Comparison of ENCODE assay signal across 12 cellular contexts in the genomic region with DNA sequence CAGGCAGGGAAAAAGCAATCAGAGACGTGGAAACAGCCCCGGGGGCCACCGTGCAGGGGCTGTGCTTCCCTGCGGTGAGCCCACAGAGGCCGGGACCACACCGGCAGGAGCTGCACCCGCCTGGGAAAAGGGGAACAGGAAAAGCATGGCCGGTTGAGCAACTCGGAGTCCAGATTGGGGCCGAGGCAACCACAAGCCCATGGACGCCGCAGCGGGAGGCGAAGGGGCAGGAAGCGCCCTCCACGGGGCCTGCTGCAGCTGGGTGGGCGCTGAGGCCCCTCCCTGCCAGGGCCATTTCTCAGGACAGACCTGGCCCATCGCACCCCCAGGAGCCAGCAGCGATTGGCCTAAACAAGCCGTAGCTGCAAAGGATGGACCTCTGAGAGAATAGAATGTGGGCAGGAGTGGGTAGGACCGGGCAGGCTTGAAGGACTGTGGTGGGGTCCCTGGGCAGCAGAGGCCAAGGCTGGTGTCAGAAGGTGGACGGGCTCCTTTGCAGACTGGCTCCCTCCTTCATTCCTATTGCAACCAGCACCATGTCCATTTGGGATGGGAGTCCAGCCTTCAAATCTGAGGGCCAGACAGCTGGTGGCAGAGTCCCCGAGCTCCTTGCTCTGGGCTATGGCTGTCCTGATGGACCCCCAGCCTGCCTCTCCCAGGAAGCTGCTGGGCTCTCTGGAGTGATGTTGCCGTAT. TPM values are rescaled to one million over a fixed set of nuclear protein-coding genes. Genes with fewer than 3 reads are reported as not detected.
DNase-seq lines count a peak whose midpoint lies in the region; ATAC-seq and TF ChIP-seq lines count a peak whose summit lies in the region.
"Had no signal": no experiment of that assay in that cellular context is flagged by ENCODE, and none has a peak within 500 bp of the region (broad histone marks: within the 10 kb centered on the region; RNA-seq: fewer than 3 reads in every experiment).

No MANE protein-coding gene starts in this region.

- no peak overlapping the region; the same call in 1 of the 2 replicates for H2BK15ac ChIP-seq in H9 (ENCODE audit: low read depth, low read length)

- CTCF ChIA-PET in activated CD4-positive, alpha-beta memory T cell treated with anti-CD3 and anti-CD28 coated beads, Interleukin-2, amount 10 ng/mL, durations not matched to agents 7 days and 5 days (lab: Charles Lee), result interaction anchor here (2.2 kb wide), 1 partner anchor 9 kb away, joined by 9 read pairs; no protein-coding TSS in a partner anchor

- no peak overlapping the region for H3K9ac ChIP-seq in H9 (ENCODE audit: extremely low read depth, insufficient read length, low read length)

- H3K27ac ChIP-seq in H9 (ENCODE audit: insufficient read length, low read depth, low read length) (no peak overlapping the region), left ventricle myocardium inferior (replicated peaks) (no peak overlapping the region), SJCRH30 (no peak overlapping the region), GM23338 (ENCODE audit: low read depth) (no peak overlapping the region)

- H3K4me1 Mint-ChIP-seq in H9 (peaks cover 0 to 7% of the 10 kb centered on the region in 2 experiments; a peak in 2 of 4 replicates), GM23338 (no peaks in the 10 kb centered on the region; the same call in 2 of the 3 replicates)
- H3K4me1 Mint-ChIP-seq in activated CD4-positive, alpha-beta memory T cell treated with anti-CD3 and anti-CD28 coated beads, Interleukin-2, amount 10 ng/mL, durations not matched to agents 7 days and 5 days, result no peaks in the 10 kb centered on the region

- H2BK12ac ChIP-seq in H9 (ENCODE audit: insufficient read length, low read depth, low read length), result no peak overlapping the region

- no peak overlapping the region for H2AFZ ChIP-seq in H9 (ENCODE audit: low read length)
- no peak overlapping the region for H2AFZ ChIP-seq in GM23338

- H4K8ac ChIP-seq in H9 (replicated peaks; ENCODE audit: insufficient read length, low read depth, low read length), result no peak overlapping the region

- no peak overlapping the region for H3K4me2 ChIP-seq in H9 (ENCODE audit: insufficient read depth, insufficient read length, low read length)
- no peak overlapping the region for H3K4me2 ChIP-seq in GM23338

- no peaks in the 10 kb centered on the region for H3K23me2 ChIP-seq in H9 (ENCODE audit: insufficient read length, low read depth, low read length, poor library complexity, severe bottlenecking)

- H3K27ac Mint-ChIP-seq in H9 (no peak overlapping the region), GM23338 (no peak overlapping the region)
- H3K27ac Mint-ChIP-seq in activated CD4-positive, alpha-beta memory T cell treated with anti-CD3 and anti-CD28 coated beads, Interleukin-2, amount 10 ng/mL, durations not matched to agents 7 days and 5 days, result no peak overlapping the region
- H3K27ac Mint-ChIP-seq: activated CD8-positive, alpha-beta T cell treated with anti-CD3 and anti-CD28 coated beads for 36 hours; T-helper 1 cell treated with Interleukin-12 subunit alpha and Interleukin-12 subunit beta and Interleukin-4 antibody, amounts not matched to agents 30 μg/mL and 1 μg/mL, for 36 hours had no signal

- no peaks in the 10 kb centered on the region for H3K36me3 ChIP-seq in left ventricle myocardium inferior
- no peaks in the 10 kb centered on the region for H3K36me3 ChIP-seq in SJCRH30
- H3K36me3 ChIP-seq in GM23338 (ENCODE audit: insufficient read depth), result no peaks in the 10 kb centered on the region

- H2BK120ac ChIP-seq in H9 (ENCODE audit: low read depth, low read length, poor library complexity, severe bottlenecking), result no peak overlapping the region

- TF ChIP-seq CTCF in H9 (conservative IDR thresholded peaks at IDR 0.05) (no peak), left ventricle myocardium inferior (IDR thresholded peaks at IDR 0.05; ENCODE audit: borderline replicate concordance) (no peak), GM23338 (conservative IDR thresholded peaks at IDR 0.05; ENCODE audit: low read depth in 2 of 2) (no peak)

- H2AK5ac ChIP-seq in H9 (ENCODE audit: insufficient read length, low read length), result no peak overlapping the region

- H3K9me2 ChIP-seq in GM23338 (ENCODE audit: insufficient read depth), result no peaks in the 10 kb centered on the region

- H3K4me3 ChIP-seq in left ventricle myocardium inferior, result no peak overlapping the region
- H3K4me3 ChIP-seq in SJCRH30, result no peak overlapping the region
- H3K4me3 ChIP-seq in GM23338, result no peak overlapping the region

- no peak overlapping the region for H3T11ph ChIP-seq in H9 (ENCODE audit: low read length)

- no peak overlapping the region for H2BK5ac ChIP-seq in H9 (ENCODE audit: insufficient read length, low read length)

- POLR2A ChIA-PET in activated CD4-positive, alpha-beta memory T cell treated with anti-CD3 and anti-CD28 coated beads, Interleukin-2, amount 10 ng/mL, durations not matched to agents 7 days and 5 days (lab: Charles Lee), result no interaction called here

- H3F3A ChIP-seq in GM23338 (replicated peaks; ENCODE audit: low read depth), result no peaks in the 10 kb centered on the region

- H3K27me3 ChIP-seq in H9 (ENCODE audit: insufficient read depth, low read length) (no peaks in the 10 kb centered on the region), left ventricle myocardium inferior (ENCODE audit: low read depth) (peaks cover 77% of the 10 kb centered on the region), SJCRH30 (no peaks in the 10 kb centered on the region), GM23338 (ENCODE audit: insufficient read depth) (no peaks in the 10 kb centered on the region)

- no peak overlapping the region for H3K18ac ChIP-seq in H9 (ENCODE audit: insufficient read length, low read depth, low read length)

- H3K79me1 ChIP-seq in H9 (ENCODE audit: insufficient read depth, low read depth, low read length, poor library complexity, severe bottlenecking), result no peaks in the 10 kb centered on the region

- H3K27me3 Mint-ChIP-seq in H9 (ENCODE audit: low read depth) (peaks cover 19% of the 10 kb centered on the region), GM23338 (ENCODE audit: insufficient read depth, low read depth, poor library complexity) (peaks cover 3% of the 10 kb centered on the region)
- peaks cover 26% of the 10 kb centered on the region for H3K27me3 Mint-ChIP-seq in activated CD4-positive, alpha-beta memory T cell treated with anti-CD3 and anti-CD28 coated beads, Interleukin-2, amount 10 ng/mL, durations not matched to agents 7 days and 5 days

- H3K9me3 ChIP-seq in H9 (ENCODE audit: control insufficient read depth, low read depth, low read length) (no peaks in the 10 kb centered on the region), left ventricle myocardium inferior (replicated peaks) (no peaks in the 10 kb centered on the region), SJCRH30 (replicated peaks) (no peaks in the 10 kb centered on the region)

- ATAC-seq in sciatic nerve, result peak; percentile 76
- no peak for ATAC-seq in GM23338
- ATAC-seq in GM21447 (IDR thresholded peaks at IDR 0.05; ENCODE audit: unreplicated experiment), result no peak
- ATAC-seq: activated CD8-positive, alpha-beta T cell treated with anti-CD3 and anti-CD28 coated beads for 36 hours had no signal

- no peak overlapping the region for H2BK20ac ChIP-seq in H9 (ENCODE audit: low read depth, low read length, poor library complexity, severe bottlenecking)

- no peak overlapping the region for H3K23ac ChIP-seq in H9 (ENCODE audit: insufficient read length, low read depth, low read length)

- no peak overlapping the region for H3K4ac ChIP-seq in H9 (ENCODE audit: low read depth, low read length)

- no peaks in the 10 kb centered on the region for H3K79me2 ChIP-seq in H9 (ENCODE audit: insufficient read depth, low read length)
- H3K79me2 ChIP-seq in GM23338 (replicated peaks; ENCODE audit: insufficient read depth), result no peaks in the 10 kb centered on the region

- H4K5ac ChIP-seq in H9 (ENCODE audit: insufficient read length, low read depth, low read length), result no peak overlapping the region

- no peak overlapping the region for H3K14ac ChIP-seq in H9 (ENCODE audit: insufficient read depth, low read length)

- H4K91ac ChIP-seq in H9 (ENCODE audit: insufficient read length, low read depth, low read length), result no peak overlapping the region

- DNase-seq in H9 (peak; percentile 19), SIG-M5 treated with dmso at 0.1 percent for 504 hours (lab: John Stamatoyannopoulos, UW; ENCODE audit: unreplicated experiment) (peak; percentile 91), left ventricle myocardium inferior (peak; percentile 46), sciatic nerve (ENCODE audit: low spot score) (peak; percentile 72), SJCRH30 (no peak), GM23338 (ENCODE audit: low spot score) (no peak)
- DNase-seq in activated CD4-positive, alpha-beta memory T cell treated with anti-CD3 and anti-CD28 coated beads, Interleukin-2, amount 10 ng/mL, durations not matched to agents 7 days and 5 days, result no peak
- DNase-seq: activated CD8-positive, alpha-beta T cell treated with anti-CD3 and anti-CD28 coated beads for 36 hours; activated naive CD4-positive, alpha-beta T cell treated with Interleukin-2 at 50 U/mL for 16 hours; NCI-H2107 had no signal

- H4K20me1 ChIP-seq in H9 (ENCODE audit: control insufficient read depth, insufficient read depth, insufficient read length) (no peaks in the 10 kb centered on the region), GM23338 (replicated peaks; ENCODE audit: insufficient read depth) (no peaks in the 10 kb centered on the region)

- H3K4me3 Mint-ChIP-seq in H9, result no peak overlapping the region
- no peak overlapping the region for H3K4me3 Mint-ChIP-seq in GM23338
- H3K4me3 Mint-ChIP-seq in activated CD4-positive, alpha-beta memory T cell treated with anti-CD3 and anti-CD28 coated beads, Interleukin-2, amount 10 ng/mL, durations not matched to agents 7 days and 5 days, result no peak overlapping the region
- H3K4me3 Mint-ChIP-seq: activated CD8-positive, alpha-beta T cell treated with anti-CD3 and anti-CD28 coated beads for 36 hours; T-helper 1 cell treated with Interleukin-12 subunit alpha and Interleukin-12 subunit beta and Interleukin-4 antibody, amounts not matched to agents 30 μg/mL and 1 μg/mL, for 36 hours had no signal

- no CpG with 5 or more reads among the region's 24 CpGs for WGBS in H9 (ENCODE audit: extremely low coverage, insufficient read length, low lambda C conversion rate)

- peaks cover 2 to 10% (median 2%) of the 10 kb centered on the region in 3 experiments; a peak in 4 of 7 replicates for H3K36me3 Mint-ChIP-seq in H9 (ENCODE audit: insufficient read depth in 1 of 3, low read depth in 3 of 3)
- peaks cover 10% of the 10 kb centered on the region for H3K36me3 Mint-ChIP-seq in GM23338 (ENCODE audit: low read depth)
- peaks cover 2% of the 10 kb centered on the region for H3K36me3 Mint-ChIP-seq in activated CD4-positive, alpha-beta memory T cell treated with anti-CD3 and anti-CD28 coated beads, Interleukin-2, amount 10 ng/mL, durations not matched to agents 7 days and 5 days (ENCODE audit: low read depth)

- intact Hi-C loops in left ventricle myocardium inferior (cut with micrococcal nuclease) (no loop called here), sciatic nerve (cut with DNase I) (no loop called here)

- H3K4me1 ChIP-seq in H9 (ENCODE audit: insufficient read depth, low read length), result no peaks in the 10 kb centered on the region
- no peaks in the 10 kb centered on the region for H3K4me1 ChIP-seq in left ventricle myocardium inferior
- H3K4me1 ChIP-seq in SJCRH30, result no peaks in the 10 kb centered on the region
- H3K4me1 ChIP-seq in GM23338 (ENCODE audit: insufficient read depth), result no peaks in the 10 kb centered on the region

- peaks cover 11 to 19% of the 10 kb centered on the region in 2 experiments for H3K9me3 Mint-ChIP-seq in H9
- peaks cover 21% of the 10 kb centered on the region for H3K9me3 Mint-ChIP-seq in GM23338
- H3K9me3 Mint-ChIP-seq in activated CD4-positive, alpha-beta memory T cell treated with anti-CD3 and anti-CD28 coated beads, Interleukin-2, amount 10 ng/mL, durations not matched to agents 7 days and 5 days, result no peaks in the 10 kb centered on the region

- H3K56ac ChIP-seq in H9 (ENCODE audit: insufficient read length, low read depth, low read length), result no peak overlapping the region

RNA-seq across cellular contexts. Expression of a gene that starts 30.4 kb away (rescaled TPM):
- total RNA-seq in H9 (2021), result 506 and 520 TPM in 2 replicates
- total RNA-seq in left ventricle myocardium inferior, result 1,881 TPM
- total RNA-seq in sciatic nerve, result 277 TPM
- 304 and 345 TPM in 2 replicates for total RNA-seq in SJCRH30 (2014; rRNA removed; shearing (Covaris generic))
- total RNA-seq in GM23338 (2014; rRNA removed; shearing (Covaris generic)), result 329 and 388 TPM in 2 replicates
- polyA plus RNA-seq in GM23338 (2016; fragmentation: Nextera tagmentation; extraction: Ambion mirVana), result 1,008 and 1,053 TPM in 2 replicates
- total RNA-seq in activated CD4-positive, alpha-beta memory T cell treated with anti-CD3 and anti-CD28 coated beads, Interleukin-2, amount 10 ng/mL, durations not matched to agents 7 days and 5 days, result 100 to 1,000 TPM; 450 to 456 TPM

RNA-seq across cellular contexts. Expression of a gene that starts 30.6 kb away (rescaled TPM):
- total RNA-seq in H9 (2021) (52.3 and 59.5 TPM in 2 replicates), left ventricle myocardium inferior (22.5 TPM), sciatic nerve (29.2 TPM)
- total RNA-seq in SJCRH30 (2014; rRNA removed; shearing (Covaris generic)), result 26.2 and 29.6 TPM in 2 replicates
- 61.0 and 69.4 TPM in 2 replicates for total RNA-seq in GM23338 (2014; rRNA removed; shearing (Covaris generic))
- 47.5 and 51.1 TPM in 2 replicates for polyA plus RNA-seq in GM23338 (2016; fragmentation: Nextera tagmentation; extraction: Ambion mirVana)
- 10 to 100 TPM; 25.0 to 25.6 TPM for total RNA-seq in activated CD4-positive, alpha-beta memory T cell treated with anti-CD3 and anti-CD28 coated beads, Interleukin-2, amount 10 ng/mL, durations not matched to agents 7 days and 5 days

Comparison
In these comparisons a context has a peak if more than half of its experiments do, and no peak if none do; other contexts are left out.
1. DNase-seq: peak in H9 (single experiment), SIG-M5 treated with dmso at 0.1 percent for 504 hours (single experiment), left ventricle myocardium inferior (single experiment) and sciatic nerve (single experiment); none in SJCRH30 (0 of 2), GM23338 (single experiment) and activated CD4-positive, alpha-beta memory T cell treated with anti-CD3 and anti-CD28 coated beads, Interleukin-2, amount 10 ng/mL, durations not matched to agents 7 days and 5 days (single experiment).